ENCODE assay signal across 1 cellular context in the genomic region with DNA sequence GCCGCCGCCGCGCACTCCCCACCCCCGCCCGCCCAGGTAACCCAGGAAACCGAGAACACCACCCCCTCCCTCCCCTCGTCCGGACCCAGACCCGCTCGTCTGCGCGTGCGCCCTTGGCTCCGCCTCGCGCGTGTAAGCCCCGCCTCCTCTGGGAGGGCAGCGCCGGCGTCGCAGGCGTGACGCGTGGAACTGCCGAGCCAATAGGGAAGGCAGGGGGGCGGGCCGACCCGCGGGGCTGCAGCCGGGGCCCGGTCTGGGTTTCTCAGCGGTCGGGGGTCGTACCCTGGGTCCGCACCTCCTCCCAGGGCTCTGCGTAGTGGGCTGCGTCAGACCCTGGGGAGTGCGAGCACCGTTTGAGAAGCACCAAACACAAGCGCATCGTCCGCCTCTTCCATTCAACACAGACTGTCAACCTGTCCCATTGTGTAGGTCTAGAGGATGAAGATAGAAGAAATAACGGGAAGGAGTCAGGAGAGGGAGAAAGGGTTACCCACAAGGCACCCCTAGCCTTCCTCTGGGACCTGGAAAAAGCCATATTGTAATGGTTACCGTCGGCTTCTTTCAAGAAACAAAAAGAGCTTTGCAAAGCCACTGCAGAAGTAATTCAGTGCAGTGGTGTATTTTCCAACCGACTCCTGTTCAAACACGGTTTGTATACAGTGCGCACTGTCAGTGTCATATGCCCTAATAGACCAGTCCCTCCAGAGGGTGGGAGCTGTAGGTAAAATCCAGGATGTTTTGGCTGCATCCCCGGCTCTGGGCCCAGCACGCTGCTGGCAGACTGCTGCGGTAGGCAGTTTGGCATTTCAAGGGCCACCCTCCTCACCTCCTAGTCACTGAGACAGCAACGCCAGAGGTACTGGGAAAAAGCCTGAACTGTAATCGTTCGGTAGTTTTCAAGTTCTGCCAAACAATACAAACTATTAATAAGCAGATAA.
TF ChIP-seq lines count a peak whose summit lies in the region.

No MANE protein-coding gene starts in this region.

TF ChIP-seq in HepG2, 621 proteins besides CTCF, POLR2A, EP300 and RAD21 (continued from another document and continues in another):
- TF ChIP-seq, protein P1, sequence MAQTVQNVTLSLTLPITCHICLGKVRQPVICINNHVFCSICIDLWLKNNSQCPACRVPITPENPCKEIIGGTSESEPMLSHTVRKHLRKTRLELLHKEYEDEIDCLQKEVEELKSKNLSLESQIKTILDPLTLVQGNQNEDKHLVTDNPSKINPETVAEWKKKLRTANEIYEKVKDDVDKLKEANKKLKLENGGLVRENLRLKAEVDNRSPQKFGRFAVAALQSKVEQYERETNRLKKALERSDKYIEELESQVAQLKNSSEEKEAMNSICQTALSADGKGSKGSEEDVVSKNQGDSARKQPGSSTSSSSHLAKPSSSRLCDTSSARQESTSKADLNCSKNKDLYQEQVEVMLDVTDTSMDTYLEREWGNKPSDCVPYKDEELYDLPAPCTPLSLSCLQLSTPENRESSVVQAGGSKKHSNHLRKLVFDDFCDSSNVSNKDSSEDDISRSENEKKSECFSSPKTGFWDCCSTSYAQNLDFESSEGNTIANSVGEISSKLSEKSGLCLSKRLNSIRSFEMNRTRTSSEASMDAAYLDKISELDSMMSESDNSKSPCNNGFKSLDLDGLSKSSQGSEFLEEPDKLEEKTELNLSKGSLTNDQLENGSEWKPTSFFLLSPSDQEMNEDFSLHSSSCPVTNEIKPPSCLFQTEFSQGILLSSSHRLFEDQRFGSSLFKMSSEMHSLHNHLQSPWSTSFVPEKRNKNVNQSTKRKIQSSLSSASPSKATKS (CRISPR knock-in tag; IDR thresholded peaks at IDR 0.05), result no peak
- TF ChIP-seq CHD2 (IDR thresholded peaks at IDR 0.05; ENCODE audit: low read depth, low read length), result no peak
- no peak for TF ChIP-seq NR2F6 (IDR thresholded peaks at IDR 0.05)
- 0 out of 2 replicates have a peak, but pooled peaks have one; percentile 4 for TF ChIP-seq NR2F6 (CRISPR knock-in tag; IDR thresholded peaks at IDR 0.05)
- 0 out of 2 replicates have a peak, but pooled peaks have one; percentile 32 for TF ChIP-seq SALL2 (CRISPR knock-in tag; IDR thresholded peaks at IDR 0.05)
- TF ChIP-seq ZKSCAN1 (IDR thresholded peaks at IDR 0.05; ENCODE audit: low read length), result no peak
- TF ChIP-seq ZMAT3 (CRISPR knock-in tag; conservative IDR thresholded peaks at IDR 0.05), result 0 out of 2 replicates have a peak, but pooled peaks have one; percentile 21
- TF ChIP-seq, protein P2, sequence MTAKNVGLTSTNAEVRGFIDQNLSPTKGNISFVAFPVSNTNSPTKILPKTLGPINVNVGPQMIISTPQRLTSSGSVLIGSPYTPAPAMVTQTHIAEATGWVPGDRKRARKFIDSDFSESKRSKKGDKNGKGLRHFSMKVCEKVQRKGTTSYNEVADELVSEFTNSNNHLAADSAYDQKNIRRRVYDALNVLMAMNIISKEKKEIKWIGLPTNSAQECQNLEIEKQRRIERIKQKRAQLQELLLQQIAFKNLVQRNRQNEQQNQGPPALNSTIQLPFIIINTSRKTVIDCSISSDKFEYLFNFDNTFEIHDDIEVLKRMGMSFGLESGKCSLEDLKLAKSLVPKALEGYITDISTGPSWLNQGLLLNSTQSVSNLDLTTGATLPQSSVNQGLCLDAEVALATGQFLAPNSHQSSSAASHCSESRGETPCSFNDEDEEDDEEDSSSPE (CRISPR knock-in tag; IDR thresholded peaks at IDR 0.05), result 0 out of 2 replicates have a peak, but pooled peaks have one; percentile 10
- TF ChIP-seq, protein P3, sequence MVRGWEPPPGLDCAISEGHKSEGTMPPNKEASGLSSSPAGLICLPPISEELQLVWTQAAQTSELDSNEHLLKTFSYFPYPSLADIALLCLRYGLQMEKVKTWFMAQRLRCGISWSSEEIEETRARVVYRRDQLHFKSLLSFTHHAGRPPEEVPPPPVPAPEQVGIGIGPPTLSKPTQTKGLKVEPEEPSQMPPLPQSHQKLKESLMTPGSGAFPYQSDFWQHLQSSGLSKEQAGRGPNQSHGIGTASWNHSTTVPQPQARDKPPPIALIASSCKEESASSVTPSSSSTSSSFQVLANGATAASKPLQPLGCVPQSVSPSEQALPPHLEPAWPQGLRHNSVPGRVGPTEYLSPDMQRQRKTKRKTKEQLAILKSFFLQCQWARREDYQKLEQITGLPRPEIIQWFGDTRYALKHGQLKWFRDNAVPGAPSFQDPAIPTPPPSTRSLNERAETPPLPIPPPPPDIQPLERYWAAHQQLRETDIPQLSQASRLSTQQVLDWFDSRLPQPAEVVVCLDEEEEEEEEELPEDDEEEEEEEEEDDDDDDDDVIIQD (CRISPR knock-in tag; IDR thresholded peaks at IDR 0.05; ENCODE audit: low read depth), result 0 out of 2 replicates have a peak, but pooled peaks have one; percentile 5
- no peak for TF ChIP-seq SP140L (CRISPR knock-in tag; IDR thresholded peaks at IDR 0.05; ENCODE audit: borderline replicate concordance)
- TF ChIP-seq, protein P4, sequence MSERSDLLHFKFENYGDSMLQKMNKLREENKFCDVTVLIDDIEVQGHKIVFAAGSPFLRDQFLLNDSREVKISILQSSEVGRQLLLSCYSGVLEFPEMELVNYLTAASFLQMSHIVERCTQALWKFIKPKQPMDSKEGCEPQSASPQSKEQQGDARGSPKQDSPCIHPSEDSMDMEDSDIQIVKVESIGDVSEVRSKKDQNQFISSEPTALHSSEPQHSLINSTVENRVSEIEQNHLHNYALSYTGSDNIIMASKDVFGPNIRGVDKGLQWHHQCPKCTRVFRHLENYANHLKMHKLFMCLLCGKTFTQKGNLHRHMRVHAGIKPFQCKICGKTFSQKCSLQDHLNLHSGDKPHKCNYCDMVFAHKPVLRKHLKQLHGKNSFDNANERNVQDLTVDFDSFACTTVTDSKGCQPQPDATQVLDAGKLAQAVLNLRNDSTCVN (CRISPR knock-in tag; IDR thresholded peaks at IDR 0.05; ENCODE audit: borderline replicate concordance), result 0 out of 2 replicates have a peak, but pooled peaks have one; percentile 22
- 0 out of 2 replicates have a peak, but pooled peaks have one; percentile 58 for TF ChIP-seq ZNF451 (CRISPR knock-in tag; IDR thresholded peaks at IDR 0.05)
- TF ChIP-seq ZSCAN21 (CRISPR knock-in tag; IDR thresholded peaks at IDR 0.05; ENCODE audit: borderline replicate concordance), result peak; percentile 41; the same call in 1 of the 2 replicates
- no peak for TF ChIP-seq NCOR1 (IDR thresholded peaks at IDR 0.05; ENCODE audit: borderline replicate concordance, low read length)
- TF ChIP-seq TBP (CRISPR knock-in tag; IDR thresholded peaks at IDR 0.05), result no peak
- TF ChIP-seq, protein P5, sequence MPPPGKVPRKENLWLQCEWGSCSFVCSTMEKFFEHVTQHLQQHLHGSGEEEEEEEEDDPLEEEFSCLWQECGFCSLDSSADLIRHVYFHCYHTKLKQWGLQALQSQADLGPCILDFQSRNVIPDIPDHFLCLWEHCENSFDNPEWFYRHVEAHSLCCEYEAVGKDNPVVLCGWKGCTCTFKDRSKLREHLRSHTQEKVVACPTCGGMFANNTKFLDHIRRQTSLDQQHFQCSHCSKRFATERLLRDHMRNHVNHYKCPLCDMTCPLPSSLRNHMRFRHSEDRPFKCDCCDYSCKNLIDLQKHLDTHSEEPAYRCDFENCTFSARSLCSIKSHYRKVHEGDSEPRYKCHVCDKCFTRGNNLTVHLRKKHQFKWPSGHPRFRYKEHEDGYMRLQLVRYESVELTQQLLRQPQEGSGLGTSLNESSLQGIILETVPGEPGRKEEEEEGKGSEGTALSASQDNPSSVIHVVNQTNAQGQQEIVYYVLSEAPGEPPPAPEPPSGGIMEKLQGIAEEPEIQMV (CRISPR knock-in tag; IDR thresholded peaks at IDR 0.05; ENCODE audit: low read depth), result peak; percentile 97
- no peak for TF ChIP-seq ADNP (CRISPR knock-in tag; IDR thresholded peaks at IDR 0.05)
- TF ChIP-seq KAT7 (CRISPR knock-in tag; IDR thresholded peaks at IDR 0.05; ENCODE audit: borderline replicate concordance), result no peak
- TF ChIP-seq, protein P6, sequence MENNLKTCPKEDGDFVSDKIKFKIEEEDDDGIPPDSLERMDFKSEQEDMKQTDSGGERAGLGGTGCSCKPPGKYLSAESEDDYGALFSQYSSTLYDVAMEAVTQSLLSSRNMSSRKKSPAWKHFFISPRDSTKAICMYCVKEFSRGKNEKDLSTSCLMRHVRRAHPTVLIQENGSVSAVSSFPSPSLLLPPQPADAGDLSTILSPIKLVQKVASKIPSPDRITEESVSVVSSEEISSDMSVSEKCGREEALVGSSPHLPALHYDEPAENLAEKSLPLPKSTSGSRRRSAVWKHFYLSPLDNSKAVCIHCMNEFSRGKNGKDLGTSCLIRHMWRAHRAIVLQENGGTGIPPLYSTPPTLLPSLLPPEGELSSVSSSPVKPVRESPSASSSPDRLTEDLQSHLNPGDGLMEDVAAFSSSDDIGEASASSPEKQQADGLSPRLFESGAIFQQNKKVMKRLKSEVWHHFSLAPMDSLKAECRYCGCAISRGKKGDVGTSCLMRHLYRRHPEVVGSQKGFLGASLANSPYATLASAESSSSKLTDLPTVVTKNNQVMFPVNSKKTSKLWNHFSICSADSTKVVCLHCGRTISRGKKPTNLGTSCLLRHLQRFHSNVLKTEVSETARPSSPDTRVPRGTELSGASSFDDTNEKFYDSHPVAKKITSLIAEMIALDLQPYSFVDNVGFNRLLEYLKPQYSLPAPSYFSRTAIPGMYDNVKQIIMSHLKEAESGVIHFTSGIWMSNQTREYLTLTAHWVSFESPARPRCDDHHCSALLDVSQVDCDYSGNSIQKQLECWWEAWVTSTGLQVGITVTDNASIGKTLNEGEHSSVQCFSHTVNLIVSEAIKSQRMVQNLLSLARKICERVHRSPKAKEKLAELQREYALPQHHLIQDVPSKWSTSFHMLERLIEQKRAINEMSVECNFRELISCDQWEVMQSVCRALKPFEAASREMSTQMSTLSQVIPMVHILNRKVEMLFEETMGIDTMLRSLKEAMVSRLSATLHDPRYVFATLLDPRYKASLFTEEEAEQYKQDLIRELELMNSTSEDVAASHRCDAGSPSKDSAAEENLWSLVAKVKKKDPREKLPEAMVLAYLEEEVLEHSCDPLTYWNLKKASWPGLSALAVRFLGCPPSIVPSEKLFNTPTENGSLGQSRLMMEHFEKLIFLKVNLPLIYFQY (CRISPR knock-in tag; IDR thresholded peaks at IDR 0.05; ENCODE audit: borderline replicate concordance), result 0 out of 2 replicates have a peak, but pooled peaks have one; percentile 12
- TF ChIP-seq MED8 (CRISPR knock-in tag; IDR thresholded peaks at IDR 0.05; ENCODE audit: insufficient replicate concordance), result no peak
- no peak for TF ChIP-seq AGO1 (IDR thresholded peaks at IDR 0.05; ENCODE audit: low read depth, low read length, poor library complexity, severe bottlenecking)
- peak; percentile 77 for TF ChIP-seq TAF1 (CRISPR knock-in tag; IDR thresholded peaks at IDR 0.05)
- TF ChIP-seq ZNF780A (CRISPR knock-in tag; IDR thresholded peaks at IDR 0.05), result no peak
- no peak; the same call in 1 of the 2 replicates for TF ChIP-seq ELF1 (CRISPR knock-in tag; IDR thresholded peaks at IDR 0.05)
- TF ChIP-seq, protein P7, sequence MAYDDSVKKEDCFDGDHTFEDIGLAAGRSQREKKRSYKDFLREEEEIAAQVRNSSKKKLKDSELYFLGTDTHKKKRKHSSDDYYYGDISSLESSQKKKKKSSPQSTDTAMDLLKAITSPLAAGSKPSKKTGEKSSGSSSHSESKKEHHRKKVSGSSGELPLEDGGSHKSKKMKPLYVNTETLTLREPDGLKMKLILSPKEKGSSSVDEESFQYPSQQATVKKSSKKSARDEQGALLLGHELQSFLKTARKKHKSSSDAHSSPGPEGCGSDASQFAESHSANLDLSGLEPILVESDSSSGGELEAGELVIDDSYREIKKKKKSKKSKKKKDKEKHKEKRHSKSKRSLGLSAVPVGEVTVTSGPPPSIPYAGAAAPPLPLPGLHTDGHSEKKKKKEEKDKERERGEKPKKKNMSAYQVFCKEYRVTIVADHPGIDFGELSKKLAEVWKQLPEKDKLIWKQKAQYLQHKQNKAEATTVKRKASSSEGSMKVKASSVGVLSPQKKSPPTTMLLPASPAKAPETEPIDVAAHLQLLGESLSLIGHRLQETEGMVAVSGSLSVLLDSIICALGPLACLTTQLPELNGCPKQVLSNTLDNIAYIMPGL (CRISPR knock-in tag; IDR thresholded peaks at IDR 0.05; ENCODE audit: borderline replicate concordance in 1 of 2, low read depth in 1 of 2), result peak in 1 of 2 experiments; percentile 17; a peak in 2 of 4 replicates
- peak; percentile 89 for TF ChIP-seq KAT8 (CRISPR knock-in tag; IDR thresholded peaks at IDR 0.05)
- TF ChIP-seq PCBP2 (optimal IDR thresholded peaks at IDR 0.05; ENCODE audit: low read depth, low read length, poor library complexity, severe bottlenecking), result no peak
- TF ChIP-seq, protein P8, sequence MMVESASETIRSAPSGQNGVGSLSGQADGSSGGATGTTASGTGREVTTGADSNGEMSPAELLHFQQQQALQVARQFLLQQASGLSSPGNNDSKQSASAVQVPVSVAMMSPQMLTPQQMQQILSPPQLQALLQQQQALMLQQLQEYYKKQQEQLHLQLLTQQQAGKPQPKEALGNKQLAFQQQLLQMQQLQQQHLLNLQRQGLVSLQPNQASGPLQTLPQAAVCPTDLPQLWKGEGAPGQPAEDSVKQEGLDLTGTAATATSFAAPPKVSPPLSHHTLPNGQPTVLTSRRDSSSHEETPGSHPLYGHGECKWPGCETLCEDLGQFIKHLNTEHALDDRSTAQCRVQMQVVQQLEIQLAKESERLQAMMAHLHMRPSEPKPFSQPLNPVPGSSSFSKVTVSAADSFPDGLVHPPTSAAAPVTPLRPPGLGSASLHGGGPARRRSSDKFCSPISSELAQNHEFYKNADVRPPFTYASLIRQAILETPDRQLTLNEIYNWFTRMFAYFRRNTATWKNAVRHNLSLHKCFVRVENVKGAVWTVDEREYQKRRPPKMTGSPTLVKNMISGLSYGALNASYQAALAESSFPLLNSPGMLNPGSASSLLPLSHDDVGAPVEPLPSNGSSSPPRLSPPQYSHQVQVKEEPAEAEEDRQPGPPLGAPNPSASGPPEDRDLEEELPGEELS (CRISPR knock-in tag; IDR thresholded peaks at IDR 0.05), result no peak; the same call in 1 of the 2 replicates
- TF ChIP-seq KAT2B (IDR thresholded peaks at IDR 0.05; ENCODE audit: borderline replicate concordance, low read depth, low read length), result no peak
- TF ChIP-seq BORCS8-MEF2B (CRISPR knock-in tag; IDR thresholded peaks at IDR 0.05), result no peak
- TF ChIP-seq MATR3 (CRISPR knock-in tag; IDR thresholded peaks at IDR 0.05), result no peak
- peak; percentile 58; the same call in 1 of the 2 replicates for TF ChIP-seq HOXA3 (CRISPR knock-in tag; IDR thresholded peaks at IDR 0.05)
- peak; percentile 87 for TF ChIP-seq SP2 (CRISPR knock-in tag; IDR thresholded peaks at IDR 0.05)
- no peak for TF ChIP-seq ASH2L (IDR thresholded peaks at IDR 0.05; ENCODE audit: insufficient read length, low read depth, low read length)
- no peak for TF ChIP-seq RARG (CRISPR knock-in tag; IDR thresholded peaks at IDR 0.05; ENCODE audit: low read depth)
- TF ChIP-seq SATB2 (CRISPR knock-in tag; IDR thresholded peaks at IDR 0.05), result no peak
- no peak for TF ChIP-seq RXRB (CRISPR knock-in tag; IDR thresholded peaks at IDR 0.05; ENCODE audit: borderline replicate concordance)
- TF ChIP-seq, protein P9, sequence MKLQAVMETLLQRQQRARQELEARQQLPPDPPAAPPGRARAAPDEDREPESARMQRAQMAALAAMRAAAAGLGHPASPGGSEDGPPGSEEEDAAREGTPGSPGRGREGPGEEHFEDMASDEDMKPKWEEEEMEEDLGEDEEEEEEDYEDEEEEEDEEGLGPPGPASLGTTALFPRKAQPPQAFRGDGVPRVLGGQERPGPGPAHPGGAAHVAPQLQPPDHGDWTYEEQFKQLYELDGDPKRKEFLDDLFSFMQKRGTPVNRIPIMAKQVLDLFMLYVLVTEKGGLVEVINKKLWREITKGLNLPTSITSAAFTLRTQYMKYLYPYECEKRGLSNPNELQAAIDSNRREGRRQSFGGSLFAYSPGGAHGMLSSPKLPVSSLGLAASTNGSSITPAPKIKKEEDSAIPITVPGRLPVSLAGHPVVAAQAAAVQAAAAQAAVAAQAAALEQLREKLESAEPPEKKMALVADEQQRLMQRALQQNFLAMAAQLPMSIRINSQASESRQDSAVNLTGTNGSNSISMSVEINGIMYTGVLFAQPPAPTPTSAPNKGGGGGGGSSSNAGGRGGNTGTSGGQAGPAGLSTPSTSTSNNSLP (IDR thresholded peaks at IDR 0.05; ENCODE audit: low read depth, low read length), result no peak
- TF ChIP-seq KMT2B (CRISPR knock-in tag; IDR thresholded peaks at IDR 0.05), result peak; percentile 53; the same call in 1 of the 2 replicates
- no peak for TF ChIP-seq TBX3 (IDR thresholded peaks at IDR 0.05; ENCODE audit: borderline replicate concordance)
